ENCODE assay signal across 8 cellular contexts in genomic region chrX:120310861-120311631, GRCh38. TPM values are rescaled to one million over a fixed set of nuclear protein-coding genes. Genes with fewer than 3 reads are reported as not detected.
DNase-seq lines count a peak whose midpoint lies in the region; ATAC-seq, FAIRE-seq and TF ChIP-seq lines count a peak whose summit lies in the region.

TSS of gene TMEM255A (minus strand) at chrX:120311461. CDS start at chrX:120311309, 152 bp downstream.

- TF ChIP-seq POLR2A in NB4 (IDR thresholded peaks at IDR 0.05; ENCODE audit: extremely low read depth, insufficient read length): no peak

- H3K27ac ChIP-seq in kidney (ENCODE audit: low read depth in 2 of 2, low read length in 2 of 2) (no peak within 1 kb of the TSS), stomach smooth muscle (ENCODE audit: low read length) (no peak within 1 kb of the TSS)

- FAIRE-seq in kidney (lab: Jason Lieb, UNC): no peak

- H3K27me3 ChIP-seq in stomach smooth muscle (ENCODE audit: control insufficient read depth in 1 of 2, insufficient read depth in 2 of 2, low read length in 2 of 2): peaks cover 41 to 53% of the 10 kb centered on the region in 2 donors

- H3K9ac ChIP-seq in kidney (ENCODE audit: low read length in 2 of 2) (no peak within 1 kb of the TSS), stomach smooth muscle (ENCODE audit: low read length in 2 of 2) (no peak within 1 kb of the TSS)

- H3K4me1 ChIP-seq in kidney (ENCODE audit: control insufficient read depth in 1 of 2, insufficient read depth in 1 of 2, low read depth in 1 of 2, low read length in 2 of 2): peaks cover 0 to 5% of the 10 kb centered on the region in 2 donors
- H3K4me1 ChIP-seq in stomach smooth muscle (ENCODE audit: control insufficient read depth, insufficient read depth, low read length): peaks cover 16% of the 10 kb centered on the region

- in situ Hi-C loops in astrocyte of the cerebellum (cut with HindIII; ENCODE audit: low sequenced_read_pairs): no loop called here

- TF ChIP-seq CTCF in NB4 (IDR thresholded peaks at IDR 0.05; ENCODE audit: low read depth, low read length): no peak
- TF ChIP-seq CTCF in astrocyte of the cerebellum (IDR thresholded peaks at IDR 0.05; ENCODE audit: low read depth, low read length, missing control alignments): no peak
- TF ChIP-seq CTCF in kidney (IDR thresholded peaks at IDR 0.05; ENCODE audit: borderline replicate concordance, extremely low read depth, insufficient read depth): no peak

- DNase-seq in EH (ENCODE audit: low read depth) (peak; percentile 3), NB4 (ENCODE audit: low read depth) (peak; percentile 54), astrocyte of the cerebellum (ENCODE audit: low read depth) (no peak), kidney (peak; percentile 69), CD1c-positive myeloid dendritic cell (ENCODE audit: extremely low spot score) (no peak)

- no peak for ATAC-seq in GM21723 (IDR thresholded peaks at IDR 0.05; ENCODE audit: unreplicated experiment)
- ATAC-seq in GM18873 (IDR thresholded peaks at IDR 0.05; ENCODE audit: low FRiP score, unreplicated experiment): no peak

- H3K9me3 ChIP-seq in kidney (ENCODE audit: control insufficient read depth in 1 of 2, low read length in 2 of 2) (no peaks in the 10 kb centered on the region), stomach smooth muscle (ENCODE audit: control insufficient read depth in 2 of 2, low read length in 2 of 2) (no peaks in the 10 kb centered on the region)

- H3K36me3 ChIP-seq in kidney (ENCODE audit: control insufficient read depth in 1 of 2, insufficient read depth in 2 of 2, low read length in 2 of 2) (no peaks in the 10 kb centered on the region), stomach smooth muscle (ENCODE audit: control insufficient read depth in 2 of 2, insufficient read depth in 2 of 2, low read length in 2 of 2) (no peaks in the 10 kb centered on the region)

- intact Hi-C loops in kidney (cut with DNase I): no loop called here

- no peak within 1 kb of the TSS for H3K4me3 ChIP-seq in NB4 (ENCODE audit: low read depth, low read length)
- H3K4me3 ChIP-seq in astrocyte of the cerebellum (ENCODE audit: low read depth, low read length): peak within 1 kb of the TSS; percentile 37
- peak within 1 kb of the TSS in 1 of 2 donors; percentile 28 for H3K4me3 ChIP-seq in kidney (ENCODE audit: low read length in 2 of 2)
- peak within 1 kb of the TSS; percentile 47 to 67 for H3K4me3 ChIP-seq in stomach smooth muscle (ENCODE audit: low read length in 2 of 2)

RNA-seq across cellular contexts. Expression of gene TMEM255A, which starts in this region (rescaled TPM):
- 1.2 TPM for total RNA-seq in kidney
- polyA plus RNA-seq in kidney (ENCODE audit: insufficient read depth, low read depth, low replicate concordance): 2.8 TPM

Comparison
In these comparisons a context has a peak if more than half of its experiments do, and no peak if none do; other contexts are left out.
1. DNase-seq: peak in EH (single experiment), NB4 (single experiment) and kidney (single experiment); none in astrocyte of the cerebellum (single experiment) and CD1c-positive myeloid dendritic cell (single experiment).